ENCODE assay signal across 15 cellular contexts in the genomic region with DNA sequence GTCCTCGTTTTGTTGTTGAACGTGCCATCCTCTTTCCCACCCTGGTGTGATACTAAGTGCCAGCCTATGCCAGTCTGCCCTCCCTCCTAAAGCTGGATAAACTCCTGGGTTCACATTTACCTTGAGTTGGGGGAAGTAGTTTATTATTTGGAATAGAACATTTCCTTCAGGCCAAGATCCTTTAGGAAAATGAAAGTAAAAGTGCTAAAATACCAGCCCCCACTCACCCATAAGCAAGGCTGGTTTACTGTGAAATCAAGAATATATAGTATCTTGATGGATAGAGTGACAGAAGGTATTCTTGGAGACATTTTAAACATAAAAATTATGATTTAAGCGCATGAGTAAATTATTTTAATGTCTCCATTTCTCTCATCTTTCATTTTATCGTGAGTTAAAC. TPM values are rescaled to one million over a fixed set of nuclear protein-coding genes. Genes with fewer than 3 reads are reported as not detected.
A peak's percentile ranks its signal among the peaks of the same experiment; 100 is the strongest.
DNase-seq lines count a peak whose midpoint lies in the region; ATAC-seq and TF ChIP-seq lines count a peak whose summit lies in the region.
"Had no signal": no experiment of that assay in that cellular context is flagged by ENCODE, and none has a peak within 500 bp of the region (broad histone marks: within the 10 kb centered on the region; RNA-seq: fewer than 3 reads in every experiment).

No MANE protein-coding gene starts in this region.

- ATAC-seq in activated naive CD8-positive, alpha-beta T cell treated with anti-CD3 and anti-CD28 coated beads, Interleukin-2, amount 10 ng/mL, durations not matched to agents 7 days and 5 days (ENCODE audit: low read depth) = no peak
- no peak for ATAC-seq in activated naive CD8-positive, alpha-beta T cell treated with anti-CD3 and anti-CD28 coated beads, Interleukin-2, amount 50 U/mL, for 24 hours

- H3K4me2 ChIP-seq in neural progenitor cell = no peak overlapping the region
- H3K4me2 ChIP-seq: smooth muscle cell had no signal

- POLR2A ChIA-PET in activated naive CD8-positive, alpha-beta T cell treated with anti-CD3 and anti-CD28 coated beads, Interleukin-2, amount 10 ng/mL, durations not matched to agents 7 days and 5 days (lab: Charles Lee) = no interaction called here

- H3K9me3 ChIP-seq in uterus (no peaks in the 10 kb centered on the region), neural progenitor cell (ENCODE audit: low read depth) (no peaks in the 10 kb centered on the region)

- no peak overlapping the region for H3K27ac Mint-ChIP-seq in activated naive CD8-positive, alpha-beta T cell treated with anti-CD3 and anti-CD28 coated beads, Interleukin-2, amount 10 ng/mL, durations not matched to agents 7 days and 5 days
- no peak overlapping the region for H3K27ac Mint-ChIP-seq in activated naive CD8-positive, alpha-beta T cell treated with anti-CD3 and anti-CD28 coated beads, Interleukin-2, amount 50 U/mL, for 24 hours
- H3K27ac Mint-ChIP-seq in nephron progenitor cell = peak overlapping the region; percentile 15
- no peak overlapping the region for H3K27ac Mint-ChIP-seq in neural progenitor cell
- H3K27ac Mint-ChIP-seq: activated naive CD8-positive, alpha-beta T cell had no signal

- peaks cover 85% of the 10 kb centered on the region for H4K20me1 ChIP-seq in neural progenitor cell (ENCODE audit: low read depth)

- H3K4me1 ChIP-seq in uterus = peaks cover 0 to 4% of the 10 kb centered on the region in 2 donors
- peaks cover 11% of the 10 kb centered on the region for H3K4me1 ChIP-seq in neural progenitor cell

- no peak overlapping the region for H3K9ac ChIP-seq in neural progenitor cell

- peaks cover 23% of the 10 kb centered on the region for H3F3A ChIP-seq in neural progenitor cell (ENCODE audit: low read depth)

- H3K36me3 Mint-ChIP-seq in activated naive CD8-positive, alpha-beta T cell treated with anti-CD3 and anti-CD28 coated beads, Interleukin-2, amount 10 ng/mL, durations not matched to agents 7 days and 5 days = peaks cover 3% of the 10 kb centered on the region
- no peaks in the 10 kb centered on the region for H3K36me3 Mint-ChIP-seq in activated naive CD8-positive, alpha-beta T cell treated with anti-CD3 and anti-CD28 coated beads, Interleukin-2, amount 50 U/mL, for 24 hours (ENCODE audit: low read depth)
- H3K36me3 Mint-ChIP-seq in nephron progenitor cell (ENCODE audit: low read depth) (peaks cover 64% of the 10 kb centered on the region), neural progenitor cell (peaks cover 42% of the 10 kb centered on the region)
- H3K36me3 Mint-ChIP-seq: activated naive CD8-positive, alpha-beta T cell had no signal

- peaks cover 98% of the 10 kb centered on the region for H3K79me2 ChIP-seq in neural progenitor cell (ENCODE audit: low read depth)

- H2AFZ ChIP-seq in neural progenitor cell (replicated peaks) = no peak overlapping the region

- H3K4me1 Mint-ChIP-seq in activated naive CD8-positive, alpha-beta T cell treated with anti-CD3 and anti-CD28 coated beads, Interleukin-2, amount 10 ng/mL, durations not matched to agents 7 days and 5 days = peaks cover 25% of the 10 kb centered on the region
- H3K4me1 Mint-ChIP-seq in activated naive CD8-positive, alpha-beta T cell treated with anti-CD3 and anti-CD28 coated beads, Interleukin-2, amount 50 U/mL, for 24 hours = peaks cover 34% of the 10 kb centered on the region
- peaks cover 45% of the 10 kb centered on the region for H3K4me1 Mint-ChIP-seq in nephron progenitor cell
- peaks cover 41% of the 10 kb centered on the region for H3K4me1 Mint-ChIP-seq in neural progenitor cell

- peaks cover 24% of the 10 kb centered on the region for H3K27me3 Mint-ChIP-seq in activated naive CD8-positive, alpha-beta T cell treated with anti-CD3 and anti-CD28 coated beads, Interleukin-2, amount 10 ng/mL, durations not matched to agents 7 days and 5 days
- peaks cover 21% of the 10 kb centered on the region for H3K27me3 Mint-ChIP-seq in activated naive CD8-positive, alpha-beta T cell treated with anti-CD3 and anti-CD28 coated beads, Interleukin-2, amount 50 U/mL, for 24 hours
- no peaks in the 10 kb centered on the region for H3K27me3 Mint-ChIP-seq in nephron progenitor cell (ENCODE audit: low read depth, poor library complexity)
- no peaks in the 10 kb centered on the region for H3K27me3 Mint-ChIP-seq in neural progenitor cell (ENCODE audit: insufficient read depth, low read depth)

- peaks cover 1% of the 10 kb centered on the region for H3K9me3 Mint-ChIP-seq in activated naive CD8-positive, alpha-beta T cell treated with anti-CD3 and anti-CD28 coated beads, Interleukin-2, amount 10 ng/mL, durations not matched to agents 7 days and 5 days
- no peaks in the 10 kb centered on the region for H3K9me3 Mint-ChIP-seq in activated naive CD8-positive, alpha-beta T cell treated with anti-CD3 and anti-CD28 coated beads, Interleukin-2, amount 50 U/mL, for 24 hours
- H3K9me3 Mint-ChIP-seq in nephron progenitor cell (no peaks in the 10 kb centered on the region), neural progenitor cell (no peaks in the 10 kb centered on the region)

- intact Hi-C loops in uterus (cut with DNase I; ENCODE audit: low total_unique reads) = no loop called here

- H3K27ac ChIP-seq in coronary artery = peak overlapping the region; percentile 52 to 60
- H3K27ac ChIP-seq in uterus = peak overlapping the region; percentile 51 to 83
- no peak overlapping the region for H3K27ac ChIP-seq in neural progenitor cell

- H3K36me3 ChIP-seq in uterus (no peaks in the 10 kb centered on the region), neural progenitor cell (peaks cover 12% of the 10 kb centered on the region)

- peak overlapping the region; percentile 58 for H3K4me3 ChIP-seq in coronary artery
- peak overlapping the region; percentile 9 to 13 for H3K4me3 ChIP-seq in uterus
- no peak overlapping the region for H3K4me3 ChIP-seq in neural progenitor cell
- H3K4me3 ChIP-seq: smooth muscle cell had no signal

- H3K4me3 Mint-ChIP-seq in activated naive CD8-positive, alpha-beta T cell treated with anti-CD3 and anti-CD28 coated beads, Interleukin-2, amount 10 ng/mL, durations not matched to agents 7 days and 5 days = peak overlapping the region; percentile 8
- no peak overlapping the region for H3K4me3 Mint-ChIP-seq in activated naive CD8-positive, alpha-beta T cell treated with anti-CD3 and anti-CD28 coated beads, Interleukin-2, amount 50 U/mL, for 24 hours
- H3K4me3 Mint-ChIP-seq in nephron progenitor cell (no peak overlapping the region), neural progenitor cell (no peak overlapping the region)
- H3K4me3 Mint-ChIP-seq: activated naive CD8-positive, alpha-beta T cell had no signal

- no peak for TF ChIP-seq POLR2A in uterus (IDR thresholded peaks at IDR 0.05)

- TF ChIP-seq CTCF in coronary artery (IDR thresholded peaks at IDR 0.05) = no peak
- no peak for TF ChIP-seq CTCF in nephron progenitor cell (IDR thresholded peaks at IDR 0.05)
- no peak for TF ChIP-seq CTCF in uterus (IDR thresholded peaks at IDR 0.05)
- no peak for TF ChIP-seq CTCF in neural progenitor cell (IDR thresholded peaks at IDR 0.05)

- DNase-seq in activated naive CD8-positive, alpha-beta T cell treated with anti-CD3 and anti-CD28 coated beads, Interleukin-2, amount 10 ng/mL, durations not matched to agents 7 days and 5 days = no peak
- no peak for DNase-seq in activated naive CD8-positive, alpha-beta T cell treated with anti-CD3 and anti-CD28 coated beads, Interleukin-2, amount 50 U/mL, for 24 hours
- no peak for DNase-seq in coronary artery (ENCODE audit: low spot score)
- DNase-seq in nephron progenitor cell = no peak
- no peak for DNase-seq in uterus
- no peak for DNase-seq in anterior cingulate cortex (lab: John Stamatoyannopoulos, UW)
- no peak for DNase-seq in hepatic stellate cell (ENCODE audit: low spot score)
- no peak for DNase-seq in neural progenitor cell (ENCODE audit: low spot score)
- DNase-seq: 8988T; DMS 273 treated with DMSO at 0.1 percent for 48 hours; effector memory CD4-positive, alpha-beta T cell; NCI-H1694 treated with DMSO at 0.1 percent for 48 hours; T-helper 9 cell had no signal

- H3K27me3 ChIP-seq in uterus (no peaks in the 10 kb centered on the region), neural progenitor cell (no peaks in the 10 kb centered on the region)

RNA-seq across cellular contexts. Expression of a gene that starts 27.1 kb away (rescaled TPM):
- 1 to 10 TPM; 4.0 to 4.8 TPM for total RNA-seq in activated naive CD8-positive, alpha-beta T cell treated with anti-CD3 and anti-CD28 coated beads, Interleukin-2, amount 10 ng/mL, durations not matched to agents 7 days and 5 days
- 100 to 1,000 TPM in 2 of 4 donors, 10 to 100 TPM in 2; 32.4 to 174 (median 127) TPM for total RNA-seq in uterus
- total RNA-seq in neural progenitor cell (ENCODE audit: low replicate concordance) = 121 and 137 TPM in 2 replicates

Comparison
In these comparisons a context has a peak if more than half of its experiments do, and no peak if none do; other contexts are left out.
1. RNA of a gene that starts 27.1 kb away (total RNA-seq): 32.4 to 174 TPM in uterus and 121 to 137 TPM in neural progenitor cell; 4.0 to 4.8 TPM in activated naive CD8-positive, alpha-beta T cell treated with anti-CD3 and anti-CD28 coated beads, Interleukin-2, amount 10 ng/mL, durations not matched to agents 7 days and 5 days; every median in the first group is over 4 times any median in the second.